Comparison of ENCODE assay signal across 25 cellular contexts in genomic region chr5:37663538-37663937, GRCh38.
"Had no signal": no experiment of that assay in that cellular context is flagged by ENCODE, and none has a peak within 500 bp of the region (broad histone marks: within the 10 kb centered on the region; RNA-seq: fewer than 3 reads in every experiment).

No MANE protein-coding gene starts in this region.

- H3K27me3 ChIP-seq: body of pancreas, right atrium auricular region, suprapubic skin, tibial nerve had no signal

- H3K27ac ChIP-seq: body of pancreas, left ventricle myocardium inferior, prostate gland, right atrium auricular region, suprapubic skin had no signal

- H3K27ac Mint-ChIP-seq: activated naive CD4-positive, alpha-beta T cell treated with anti-CD3 and anti-CD28 coated beads for 36 hours; activated naive CD8-positive, alpha-beta T cell treated with anti-CD3 and anti-CD28 coated beads, Interleukin-2, amount 50 U/mL, for 24 hours; stimulated activated effector memory CD8-positive, alpha-beta T cell treated with anti-CD3 and anti-CD28 coated beads, Interleukin-12 subunit alpha, Interleukin-12 subunit beta, amount 100 ng/mL, for 72 hours; stimulated activated naive CD8-positive, alpha-beta T cell treated with anti-CD3 and anti-CD28 coated beads, Interleukin-15, amount 100 ng/mL, for 72 hours had no signal

- H3K9me3 Mint-ChIP-seq: activated naive CD4-positive, alpha-beta T cell treated with anti-CD3 and anti-CD28 coated beads for 36 hours; activated naive CD8-positive, alpha-beta T cell treated with anti-CD3 and anti-CD28 coated beads, Interleukin-2, amount 50 U/mL, for 24 hours; naive B cell; neural crest cell; stimulated activated effector memory CD8-positive, alpha-beta T cell treated with anti-CD3 and anti-CD28 coated beads, Interleukin-12 subunit alpha, Interleukin-12 subunit beta, amount 100 ng/mL, for 72 hours had no signal

- H3K9me3 ChIP-seq: body of pancreas, left ventricle myocardium inferior, prostate gland, right atrium auricular region, suprapubic skin, tibial nerve had no signal

- H3K36me3 Mint-ChIP-seq: stimulated activated effector memory CD8-positive, alpha-beta T cell treated with anti-CD3 and anti-CD28 coated beads, Interleukin-12 subunit alpha, Interleukin-12 subunit beta, amount 100 ng/mL, for 72 hours had no signal

- H3K4me3 Mint-ChIP-seq: activated naive CD4-positive, alpha-beta T cell treated with anti-CD3 and anti-CD28 coated beads for 36 hours; activated naive CD8-positive, alpha-beta T cell treated with anti-CD3 and anti-CD28 coated beads, Interleukin-2, amount 50 U/mL, for 24 hours; naive B cell; neural crest cell; stimulated activated effector memory CD8-positive, alpha-beta T cell treated with anti-CD3 and anti-CD28 coated beads, Interleukin-12 subunit alpha, Interleukin-12 subunit beta, amount 100 ng/mL, for 72 hours; stimulated activated naive CD8-positive, alpha-beta T cell treated with anti-CD3 and anti-CD28 coated beads, Interleukin-15, amount 100 ng/mL, for 72 hours had no signal

- H3K27me3 Mint-ChIP-seq: activated naive CD8-positive, alpha-beta T cell treated with anti-CD3 and anti-CD28 coated beads, Interleukin-2, amount 50 U/mL, for 24 hours; naive B cell; stimulated activated naive CD8-positive, alpha-beta T cell treated with anti-CD3 and anti-CD28 coated beads, Interleukin-15, amount 100 ng/mL, for 72 hours had no signal

- ATAC-seq: activated naive CD8-positive, alpha-beta T cell treated with anti-CD3 and anti-CD28 coated beads, Interleukin-2, amount 50 U/mL, for 24 hours; body of pancreas; stimulated activated effector memory CD8-positive, alpha-beta T cell treated with anti-CD3 and anti-CD28 coated beads, Interleukin-12 subunit alpha, Interleukin-12 subunit beta, amount 100 ng/mL, for 72 hours; stimulated activated naive CD8-positive, alpha-beta T cell treated with anti-CD3 and anti-CD28 coated beads, Interleukin-15, amount 100 ng/mL, for 72 hours had no signal

- H3K36me3 ChIP-seq: left ventricle myocardium inferior, prostate gland, right atrium auricular region, suprapubic skin, tibial nerve had no signal

- DNase-seq: activated CD4-positive, alpha-beta T cell treated with anti-CD3 and anti-CD28 coated beads for 4 hours; activated CD4-positive, alpha-beta T cell treated with anti-CD3 and anti-CD28 coated beads, Interleukin-2, amount 50 U/mL, for 48 hours; activated CD4-positive, CD25-positive, alpha-beta regulatory T cell; activated naive CD4-positive, alpha-beta T cell treated with anti-CD3 and anti-CD28 coated beads for 36 hours; activated naive CD8-positive, alpha-beta T cell treated with anti-CD3 and anti-CD28 coated beads, Interleukin-2, amount 50 U/mL, for 24 hours; activated T-cell treated with anti-CD3 and anti-CD28 coated beads, Interleukin-2, amount 50 U/mL, for 48 hours; anterior cingulate cortex; body of pancreas; dermis blood vessel endothelial cell; effector CD8-positive, alpha-beta T cell; foreskin melanocyte; kidney glomerular epithelial cell; left ventricle myocardium inferior; mammary epithelial cell; naive B cell; stimulated activated CD4-positive, alpha-beta T cell treated with anti-CD3 and anti-CD28 coated beads, Interleukin-2, amount 100 ng/mL, for 24 hours; stimulated activated naive CD8-positive, alpha-beta T cell treated with anti-CD3 and anti-CD28 coated beads, Interleukin-15, amount 100 ng/mL, for 72 hours; T1000 had no signal

- H3K4me3 ChIP-seq: body of pancreas, left ventricle myocardium inferior, prostate gland, right atrium auricular region, skin epidermis, suprapubic skin, tibial nerve had no signal
